10 cellular contexts compared by ENCODE assay signal in genomic region chr15:85710340-85710842, GRCh38.
DNase-seq lines count a peak whose midpoint lies in the region; ATAC-seq and TF ChIP-seq lines count a peak whose summit lies in the region.
"Had no signal": no experiment of that assay in that cellular context is flagged by ENCODE, and none has a peak within 500 bp of the region (broad histone marks: within the 10 kb centered on the region; RNA-seq: fewer than 3 reads in every experiment).

No MANE protein-coding gene starts in this region.

- peaks cover 46% of the 10 kb centered on the region for H3K36me3 ChIP-seq in CD8-positive, alpha-beta memory T cell (ENCODE audit: insufficient read depth, low read length)

- H3K4me3 Mint-ChIP-seq in CD8-positive, alpha-beta memory T cell, result peak overlapping the region; percentile 2 to 67 (median 30)

- H3K4me3 ChIP-seq in CD8-positive, alpha-beta memory T cell (ENCODE audit: low read length), result no peak overlapping the region
- H3K4me3 ChIP-seq in dorsolateral prefrontal cortex, result no peak overlapping the region
- H3K4me3 ChIP-seq: lung had no signal

- DNase-seq in CD8-positive, alpha-beta memory T cell, result no peak
- peak in 1 of 2 donors; percentile 49 for DNase-seq in activated naive CD4-positive, alpha-beta T cell treated with anti-CD3 and anti-CD28 coated beads, Interleukin-2, amount 50 U/mL, for 72 hours (ENCODE audit: low spot score in 2 of 2)
- no peak for DNase-seq in medulla oblongata (ENCODE audit: extremely low spot score)
- no peak for DNase-seq in dorsolateral prefrontal cortex
- DNase-seq in NCI-H524 treated with DMSO at 0.1 percent for 48 hours (lab: John Stamatoyannopoulos, UW), result no peak
- DNase-seq in HuH-7 (ENCODE audit: low spot score), result no peak
- DNase-seq: NCI-H1092 treated with DMSO at 0.1 percent for 48 hours had no signal

- no peaks in the 10 kb centered on the region for H3K9me3 ChIP-seq in CD8-positive, alpha-beta memory T cell (ENCODE audit: low read length)

- TF ChIP-seq CTCF in dorsolateral prefrontal cortex (IDR thresholded peaks at IDR 0.05 in 54 of 56, conservative IDR thresholded peaks at IDR 0.05 in 2 of 56; ENCODE audit: low read depth in 1 of 56, partially characterized antibody in 56 of 56), result no peak

- H3K27me3 ChIP-seq in CD8-positive, alpha-beta memory T cell (ENCODE audit: insufficient read depth, low read length, poor library complexity, severe bottlenecking), result no peaks in the 10 kb centered on the region
- H3K27me3 ChIP-seq in dorsolateral prefrontal cortex, result no peaks in the 10 kb centered on the region

- peaks cover 0 to 87% (median 27%) of the 10 kb centered on the region in 3 donors for H3K36me3 Mint-ChIP-seq in CD8-positive, alpha-beta memory T cell
- H3K36me3 Mint-ChIP-seq in activated naive CD4-positive, alpha-beta T cell treated with anti-CD3 and anti-CD28 coated beads, Interleukin-2, amount 50 U/mL, for 72 hours, result peaks cover 12 to 53% of the 10 kb centered on the region in 2 donors

- CTCF ChIA-PET in CD8-positive, alpha-beta memory T cell (lab: Charles Lee), result interaction anchor here (0.8 to 1.7 kb wide), 2 partner anchors 14 to 221 kb away, joined by 3 to 4 read pairs; no protein-coding TSS in a partner anchor

- H3K4me1 ChIP-seq in CD8-positive, alpha-beta memory T cell (ENCODE audit: insufficient read depth, low read length), result peaks cover 45% of the 10 kb centered on the region

- intact Hi-C loops in dorsolateral prefrontal cortex (cut with DNase I), result no loop called here

- ATAC-seq in GM18870 (IDR thresholded peaks at IDR 0.05; ENCODE audit: unreplicated experiment) (peak; percentile 66), HG02852 (IDR thresholded peaks at IDR 0.05; ENCODE audit: unreplicated experiment) (peak; percentile 68)
- ATAC-seq in activated naive CD4-positive, alpha-beta T cell treated with anti-CD3 and anti-CD28 coated beads, Interleukin-2, amount 50 U/mL, for 72 hours, result peak; percentile 64 to 79

- POLR2A ChIA-PET in CD8-positive, alpha-beta memory T cell (lab: Charles Lee), result interaction anchor here (0.5 kb wide), 1 partner anchor 331 kb away, joined by 4 read pairs; no protein-coding TSS in a partner anchor

- peak overlapping the region; percentile 72 to 98 (median 85) for H3K27ac Mint-ChIP-seq in CD8-positive, alpha-beta memory T cell
- peak overlapping the region; percentile 99 to 100 for H3K27ac Mint-ChIP-seq in activated naive CD4-positive, alpha-beta T cell treated with anti-CD3 and anti-CD28 coated beads, Interleukin-2, amount 50 U/mL, for 72 hours

- H3K4me1 Mint-ChIP-seq in CD8-positive, alpha-beta memory T cell, result peaks cover 75 to 92% (median 85%) of the 10 kb centered on the region in 3 donors

- H3K9me3 Mint-ChIP-seq in CD8-positive, alpha-beta memory T cell, result no peaks in the 10 kb centered on the region
- H3K9me3 Mint-ChIP-seq in activated naive CD4-positive, alpha-beta T cell treated with anti-CD3 and anti-CD28 coated beads, Interleukin-2, amount 50 U/mL, for 72 hours, result no peaks in the 10 kb centered on the region

- H3K27ac ChIP-seq in CD8-positive, alpha-beta memory T cell (ENCODE audit: low read depth, low read length), result no peak overlapping the region
- no peak overlapping the region for H3K27ac ChIP-seq in dorsolateral prefrontal cortex

- H3K27me3 Mint-ChIP-seq in CD8-positive, alpha-beta memory T cell, result no peaks in the 10 kb centered on the region
